8 cellular contexts compared by ENCODE assay signal in genomic region chr22:44192098-44192810, GRCh38. TPM values are rescaled to one million over a fixed set of nuclear protein-coding genes. Genes with fewer than 3 reads are reported as not detected.
DNase-seq lines count a peak whose midpoint lies in the region; ATAC-seq and TF ChIP-seq lines count a peak whose summit lies in the region.

No MANE protein-coding gene starts in this region.

- 100% methylated on average over 1 of the region's 7 CpGs for WGBS in right lobe of liver (ENCODE audit: insufficient coverage, low coverage, low lambda C conversion rate, missing lambda C conversion rate)

- peaks cover 26% of the 10 kb centered on the region for H3K4me1 Mint-ChIP-seq in CD8-positive, alpha-beta T cell (ENCODE audit: low read depth)
- peaks cover 34% of the 10 kb centered on the region for H3K4me1 Mint-ChIP-seq in activated CD4-positive, alpha-beta memory T cell treated with anti-CD3 and anti-CD28 coated beads for 36 hours (ENCODE audit: low read depth)

- H3K79me2 ChIP-seq in Loucy (ENCODE audit: insufficient read depth, low read length), result no peaks in the 10 kb centered on the region

- TF ChIP-seq POLR2A in right lobe of liver (IDR thresholded peaks at IDR 0.05), result no peak

- H4K20me1 ChIP-seq in Loucy (ENCODE audit: insufficient read depth, low read length, poor library complexity, severe bottlenecking), result no peaks in the 10 kb centered on the region

- no peaks in the 10 kb centered on the region for H3K9me2 ChIP-seq in Loucy (replicated peaks; ENCODE audit: low read depth, low read length)

- no peak overlapping the region for H3K27ac ChIP-seq in CD8-positive, alpha-beta T cell (ENCODE audit: low read depth, low read length)
- no peak overlapping the region for H3K27ac ChIP-seq in right lobe of liver

- H3K9ac ChIP-seq in Loucy (ENCODE audit: low read depth, low read length, poor library complexity, severe bottlenecking), result peak overlapping the region; percentile 43

- no peak overlapping the region for H2AFZ ChIP-seq in Loucy (ENCODE audit: low read length)

- no peak overlapping the region for H3K4me3 ChIP-seq in CD8-positive, alpha-beta T cell (ENCODE audit: low read depth, low read length)
- H3K4me3 ChIP-seq in Loucy (ENCODE audit: low read length, poor library complexity, severe bottlenecking) (peak overlapping the region; percentile 51), right lobe of liver (no peak overlapping the region)

- no peaks in the 10 kb centered on the region for H3K36me3 ChIP-seq in CD8-positive, alpha-beta T cell (ENCODE audit: insufficient read depth, low read length)
- no peaks in the 10 kb centered on the region for H3K36me3 ChIP-seq in Loucy (ENCODE audit: insufficient read depth, low read length)
- H3K36me3 ChIP-seq in right lobe of liver, result no peaks in the 10 kb centered on the region

- TF ChIP-seq CTCF in CD8-positive, alpha-beta T cell (IDR thresholded peaks at IDR 0.05), result no peak
- TF ChIP-seq CTCF in Loucy (conservative IDR thresholded peaks at IDR 0.05; ENCODE audit: low read length) (no peak), right lobe of liver (IDR thresholded peaks at IDR 0.05) (no peak), GM20000 (IDR thresholded peaks at IDR 0.05; ENCODE audit: extremely low read depth, missing control alignments) (no peak)

- no peak overlapping the region for H3K27ac Mint-ChIP-seq in CD8-positive, alpha-beta T cell
- no peak overlapping the region for H3K27ac Mint-ChIP-seq in activated CD4-positive, alpha-beta memory T cell treated with anti-CD3 and anti-CD28 coated beads for 36 hours

- no peaks in the 10 kb centered on the region; the same call in 1 of the 2 replicates for H3F3A ChIP-seq in Loucy (ENCODE audit: low read depth)

- peak in 4 of 7 experiments; percentile 26 to 47 (median 39) for DNase-seq in CD8-positive, alpha-beta T cell
- peak; percentile 72 for DNase-seq in activated CD4-positive, alpha-beta memory T cell treated with anti-CD3 and anti-CD28 coated beads for 36 hours
- peak in 2 of 3 donors; percentile 45 to 60 for DNase-seq in right lobe of liver
- DNase-seq in GM20000 (ENCODE audit: low spot score), result no peak

- H3K27me3 Mint-ChIP-seq in CD8-positive, alpha-beta T cell (ENCODE audit: low read depth), result no peaks in the 10 kb centered on the region
- H3K27me3 Mint-ChIP-seq in activated CD4-positive, alpha-beta memory T cell treated with anti-CD3 and anti-CD28 coated beads for 36 hours, result no peaks in the 10 kb centered on the region

- H3K9me3 Mint-ChIP-seq in CD8-positive, alpha-beta T cell, result no peaks in the 10 kb centered on the region
- no peaks in the 10 kb centered on the region for H3K9me3 Mint-ChIP-seq in activated CD4-positive, alpha-beta memory T cell treated with anti-CD3 and anti-CD28 coated beads for 36 hours

- CTCF ChIA-PET in CD8-positive, alpha-beta T cell (lab: Charles Lee), result no interaction called here
- CTCF ChIA-PET in activated CD4-positive, alpha-beta memory T cell treated with anti-CD3 and anti-CD28 coated beads for 36 hours (lab: Charles Lee), result interaction anchor here (1.7 kb wide), 1 partner anchor 493 kb away, joined by 5 read pairs; no protein-coding TSS in a partner anchor

- H3K36me3 Mint-ChIP-seq in CD8-positive, alpha-beta T cell, result peaks cover 22% of the 10 kb centered on the region
- peaks cover 18% of the 10 kb centered on the region for H3K36me3 Mint-ChIP-seq in activated CD4-positive, alpha-beta memory T cell treated with anti-CD3 and anti-CD28 coated beads for 36 hours

- POLR2A ChIA-PET in CD8-positive, alpha-beta T cell (lab: Charles Lee), result no interaction called here
- POLR2A ChIA-PET in activated CD4-positive, alpha-beta memory T cell treated with anti-CD3 and anti-CD28 coated beads for 36 hours (lab: Charles Lee), result interaction anchor here (3.0 kb wide), 1 partner anchor 10 kb away, joined by 13 read pairs; the partner anchor contains the start of gene PARVG

- H3K4me3 Mint-ChIP-seq in CD8-positive, alpha-beta T cell, result no peak overlapping the region
- no peak overlapping the region for H3K4me3 Mint-ChIP-seq in activated CD4-positive, alpha-beta memory T cell treated with anti-CD3 and anti-CD28 coated beads for 36 hours

- H3K27me3 ChIP-seq in CD8-positive, alpha-beta T cell (ENCODE audit: insufficient read depth, low read length), result no peaks in the 10 kb centered on the region
- H3K27me3 ChIP-seq in Loucy (ENCODE audit: insufficient read depth, low read length, poor library complexity, severe bottlenecking), result no peaks in the 10 kb centered on the region
- H3K27me3 ChIP-seq in right lobe of liver, result no peaks in the 10 kb centered on the region

- no peaks in the 10 kb centered on the region for H3K9me3 ChIP-seq in CD8-positive, alpha-beta T cell (ENCODE audit: low read length)
- no peaks in the 10 kb centered on the region for H3K9me3 ChIP-seq in Loucy (ENCODE audit: insufficient read depth, low read depth, low read length)
- H3K9me3 ChIP-seq in right lobe of liver, result no peaks in the 10 kb centered on the region

- H3K4me2 ChIP-seq in Loucy (ENCODE audit: low read depth, low read length, poor library complexity, severe bottlenecking), result peak overlapping the region; percentile 72

- H3K4me1 ChIP-seq in CD8-positive, alpha-beta T cell (ENCODE audit: insufficient read depth, low read length), result peaks cover 37% of the 10 kb centered on the region
- H3K4me1 ChIP-seq in Loucy (ENCODE audit: insufficient read depth, low read length, poor library complexity, severe bottlenecking) (peaks cover 47% of the 10 kb centered on the region), right lobe of liver (no peaks in the 10 kb centered on the region)

- intact Hi-C loops in CD8-positive, alpha-beta T cell (cut with DNase I, micrococcal nuclease), result no loop called here
- intact Hi-C loops in activated CD4-positive, alpha-beta memory T cell treated with anti-CD3 and anti-CD28 coated beads for 36 hours (cut with micrococcal nuclease), result no loop called here
- intact Hi-C loops in right lobe of liver (cut with DNase I), result no loop called here

- ATAC-seq in CD8-positive, alpha-beta T cell, result peak; percentile 70
- ATAC-seq in right lobe of liver (peak in 3 of 4 donors; percentile 29 to 40 (median 30)), GM21723 (IDR thresholded peaks at IDR 0.05; ENCODE audit: unreplicated experiment) (no peak), HG03095 (IDR thresholded peaks at IDR 0.05; ENCODE audit: unreplicated experiment) (no peak), GM21717 (IDR thresholded peaks at IDR 0.05; ENCODE audit: unreplicated experiment) (no peak)

RNA-seq across cellular contexts. Expression of gene PARVG, which starts 11.5 kb away (rescaled TPM):
- total RNA-seq in CD8-positive, alpha-beta T cell, result 100 to 1,000 TPM; 122 to 124 TPM
- total RNA-seq in activated CD4-positive, alpha-beta memory T cell treated with anti-CD3 and anti-CD28 coated beads for 36 hours, result 10 to 100 TPM; 58.5 to 59.5 TPM
- total RNA-seq in right lobe of liver, result 10 to 100 TPM in 2 of 6 experiments, 1 to 10 TPM in 4; 3.7 to 10.8 (median 7.9) TPM

Comparison
In these comparisons a context has a peak if more than half of its experiments do, and no peak if none do; other contexts are left out.
1. ATAC-seq: peak in CD8-positive, alpha-beta T cell (single experiment) and right lobe of liver (3 of 4); none in GM21723 (single experiment), HG03095 (single experiment) and GM21717 (single experiment).
2. RNA of gene PARVG, which starts 11.5 kb away (total RNA-seq): 122 to 124 TPM in CD8-positive, alpha-beta T cell and 58.5 to 59.5 TPM in activated CD4-positive, alpha-beta memory T cell treated with anti-CD3 and anti-CD28 coated beads for 36 hours; 3.7 to 10.8 TPM in right lobe of liver; every median in the first group is over 4 times any median in the second.